ENCODE assay signal across 1 cellular context in genomic region chr2:174595904-174596397, GRCh38.
A peak's percentile ranks its signal among the peaks of the same experiment; 100 is the strongest.
TF ChIP-seq lines count a peak whose summit lies in the region.

No MANE protein-coding gene starts in this region.

TF ChIP-seq in GM12878, 131 proteins besides CTCF, POLR2A, EP300 and RAD21 (continued from another document):
- TF ChIP-seq, protein P1, sequence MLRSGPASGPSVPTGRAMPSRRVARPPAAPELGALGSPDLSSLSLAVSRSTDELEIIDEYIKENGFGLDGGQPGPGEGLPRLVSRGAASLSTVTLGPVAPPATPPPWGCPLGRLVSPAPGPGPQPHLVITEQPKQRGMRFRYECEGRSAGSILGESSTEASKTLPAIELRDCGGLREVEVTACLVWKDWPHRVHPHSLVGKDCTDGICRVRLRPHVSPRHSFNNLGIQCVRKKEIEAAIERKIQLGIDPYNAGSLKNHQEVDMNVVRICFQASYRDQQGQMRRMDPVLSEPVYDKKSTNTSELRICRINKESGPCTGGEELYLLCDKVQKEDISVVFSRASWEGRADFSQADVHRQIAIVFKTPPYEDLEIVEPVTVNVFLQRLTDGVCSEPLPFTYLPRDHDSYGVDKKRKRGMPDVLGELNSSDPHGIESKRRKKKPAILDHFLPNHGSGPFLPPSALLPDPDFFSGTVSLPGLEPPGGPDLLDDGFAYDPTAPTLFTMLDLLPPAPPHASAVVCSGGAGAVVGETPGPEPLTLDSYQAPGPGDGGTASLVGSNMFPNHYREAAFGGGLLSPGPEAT (IDR thresholded peaks at IDR 0.05; ENCODE audit: low read depth): no peak
- TF ChIP-seq PAX5 (IDR thresholded peaks at IDR 0.05; ENCODE audit: borderline replicate concordance, low read depth, low read length): no peak
- no peak for TF ChIP-seq STAT3 (IDR thresholded peaks at IDR 0.05; ENCODE audit: low read depth, low read length)
- no peak for TF ChIP-seq ASH2L (IDR thresholded peaks at IDR 0.05; ENCODE audit: borderline replicate concordance, low read depth)
- TF ChIP-seq JUNB (IDR thresholded peaks at IDR 0.05): peak; percentile 58
- TF ChIP-seq CBFB (IDR thresholded peaks at IDR 0.05; ENCODE audit: low read depth): no peak
- TF ChIP-seq, protein P2, sequence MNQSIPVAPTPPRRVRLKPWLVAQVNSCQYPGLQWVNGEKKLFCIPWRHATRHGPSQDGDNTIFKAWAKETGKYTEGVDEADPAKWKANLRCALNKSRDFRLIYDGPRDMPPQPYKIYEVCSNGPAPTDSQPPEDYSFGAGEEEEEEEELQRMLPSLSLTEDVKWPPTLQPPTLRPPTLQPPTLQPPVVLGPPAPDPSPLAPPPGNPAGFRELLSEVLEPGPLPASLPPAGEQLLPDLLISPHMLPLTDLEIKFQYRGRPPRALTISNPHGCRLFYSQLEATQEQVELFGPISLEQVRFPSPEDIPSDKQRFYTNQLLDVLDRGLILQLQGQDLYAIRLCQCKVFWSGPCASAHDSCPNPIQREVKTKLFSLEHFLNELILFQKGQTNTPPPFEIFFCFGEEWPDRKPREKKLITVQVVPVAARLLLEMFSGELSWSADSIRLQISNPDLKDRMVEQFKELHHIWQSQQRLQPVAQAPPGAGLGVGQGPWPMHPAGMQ (IDR thresholded peaks at IDR 0.05; ENCODE audit: borderline replicate concordance): no peak
- no peak for TF ChIP-seq RB1 (IDR thresholded peaks at IDR 0.05; ENCODE audit: borderline replicate concordance)
- no peak; the same call in 1 of the 2 replicates for TF ChIP-seq IKZF1 (conservative IDR thresholded peaks at IDR 0.05)
- TF ChIP-seq SIN3A (IDR thresholded peaks at IDR 0.05; ENCODE audit: low read depth, low read length): no peak
- no peak for TF ChIP-seq NR2C1 (IDR thresholded peaks at IDR 0.05)
- TF ChIP-seq MEF2A (IDR thresholded peaks at IDR 0.05; ENCODE audit: insufficient read depth, low read depth, low read length): 0 out of 2 replicates have a peak, but pooled peaks have one; percentile 19
- no peak for TF ChIP-seq PKNOX1 (IDR thresholded peaks at IDR 0.05)
- TF ChIP-seq, protein P3, sequence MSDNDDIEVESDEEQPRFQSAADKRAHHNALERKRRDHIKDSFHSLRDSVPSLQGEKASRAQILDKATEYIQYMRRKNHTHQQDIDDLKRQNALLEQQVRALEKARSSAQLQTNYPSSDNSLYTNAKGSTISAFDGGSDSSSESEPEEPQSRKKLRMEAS (IDR thresholded peaks at IDR 0.05; ENCODE audit: low read depth, low read length): no peak
- no peak for TF ChIP-seq JUND (IDR thresholded peaks at IDR 0.05; ENCODE audit: low read depth, low read length)
- 0 out of 2 replicates have a peak, but pooled peaks have one; percentile 27 for TF ChIP-seq TCF7 (IDR thresholded peaks at IDR 0.05; ENCODE audit: borderline replicate concordance)
- TF ChIP-seq GABPA (IDR thresholded peaks at IDR 0.05; ENCODE audit: low read depth): no peak
- TF ChIP-seq RFX5 (IDR thresholded peaks at IDR 0.05; ENCODE audit: low read depth, low read length): no peak
- TF ChIP-seq KLF5 (IDR thresholded peaks at IDR 0.05; ENCODE audit: partially characterized antibody): peak; percentile 29
- no peak for TF ChIP-seq ZNF384 (IDR thresholded peaks at IDR 0.05; ENCODE audit: borderline replicate concordance, low read depth, low read length)
- TF ChIP-seq ESRRA (IDR thresholded peaks at IDR 0.05; ENCODE audit: low read length): no peak
- no peak for TF ChIP-seq YY1 (IDR thresholded peaks at IDR 0.05; ENCODE audit: low read depth, low read length)
- peak; percentile 48; the same call in 1 of the 2 replicates for TF ChIP-seq NFIC (IDR thresholded peaks at IDR 0.05; ENCODE audit: low read depth, low read length)
- TF ChIP-seq POLR2AphosphoS5 (IDR thresholded peaks at IDR 0.05; ENCODE audit: low read length): peak; percentile 40; the same call in 1 of the 2 replicates
- TF ChIP-seq E2F4 (IDR thresholded peaks at IDR 0.05; ENCODE audit: low read depth, low read length): no peak
- TF ChIP-seq MEF2B (IDR thresholded peaks at IDR 0.05; ENCODE audit: partially characterized antibody, poor library complexity, severe bottlenecking): no peak
TF ChIP-seq in GM12878: peak in this region for 8.
